Comparison of ENCODE assay signal across 1 cellular context in genomic region chr6:67016921-67017460, GRCh38.
TF ChIP-seq lines count a peak whose summit lies in the region.

No MANE protein-coding gene starts in this region.

TF ChIP-seq in GM23338, 12 proteins besides CTCF, POLR2A, EP300 and RAD21 (continued from another document):
- TF ChIP-seq ETS1 (IDR thresholded peaks at IDR 0.05) = no peak
- no peak for TF ChIP-seq EZH2 (IDR thresholded peaks at IDR 0.05; ENCODE audit: low read depth, unreplicated experiment)
- TF ChIP-seq ZNF331 (CRISPR knock-in tag; IDR thresholded peaks at IDR 0.05; ENCODE audit: low read depth) = no peak
- no peak for TF ChIP-seq CREB1 (CRISPR knock-in tag; IDR thresholded peaks at IDR 0.05; ENCODE audit: low read depth)
- no peak for TF ChIP-seq ZNF114 (CRISPR knock-in tag; IDR thresholded peaks at IDR 0.05)
- no peak for TF ChIP-seq ZNF462 (CRISPR knock-in tag; IDR thresholded peaks at IDR 0.05)
- TF ChIP-seq NANOG (IDR thresholded peaks at IDR 0.05; ENCODE audit: borderline replicate concordance) = no peak
- no peak for TF ChIP-seq EZH2phosphoT487 (IDR thresholded peaks at IDR 0.05; ENCODE audit: unreplicated experiment)
TF ChIP-seq in GM23338: peak in this region for 0.
